In the genomic region with DNA sequence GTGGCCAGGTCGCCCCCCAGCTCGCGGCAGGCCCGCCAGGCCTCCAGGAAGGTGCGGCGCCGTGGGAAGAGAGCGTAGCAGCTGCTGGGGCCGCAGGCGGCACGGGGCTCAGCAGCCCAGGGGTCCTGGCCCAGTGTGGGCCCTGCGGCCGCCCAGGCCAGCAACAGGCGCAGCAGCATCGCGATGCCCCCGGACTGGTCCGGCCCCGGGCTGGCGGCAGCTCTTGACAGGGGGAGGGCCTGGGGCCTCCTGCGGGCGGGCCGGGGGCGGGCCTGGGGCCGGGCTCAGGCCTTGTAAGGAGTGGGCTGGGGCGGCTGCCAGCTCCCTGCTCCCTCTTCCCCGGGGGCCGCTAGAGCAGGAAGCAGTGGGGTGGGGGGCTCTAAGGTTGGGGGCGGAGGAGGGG, we compare ENCODE assay signal across 9 cellular contexts. TPM values are rescaled to one million over a fixed set of nuclear protein-coding genes. Genes with fewer than 3 reads are reported as not detected.
A peak's percentile ranks its signal among the peaks of the same experiment; 100 is the strongest.
DNase-seq lines count a peak whose midpoint lies in the region; ATAC-seq and TF ChIP-seq lines count a peak whose summit lies in the region.
"Had no signal": no experiment of that assay in that cellular context is flagged by ENCODE, and none has a peak within 500 bp of the region (broad histone marks: within the 10 kb centered on the region; RNA-seq: fewer than 3 reads in every experiment).

Gene CD248, minus strand, starts transcription at position 196 of the 403 bp plus-strand sequence. Its CDS starts 17 bp downstream, at position 179.

- peak within 1 kb of the TSS; percentile 21 to 100; a peak in 3 of 4 replicates for H3K27ac ChIP-seq in SK-N-SH (ENCODE audit: low read depth in 2 of 2, low read length in 1 of 2)
- H3K27ac ChIP-seq in brain microvascular endothelial cell = peak within 1 kb of the TSS; percentile 88
- peak within 1 kb of the TSS; percentile 5 to 73 for H3K27ac ChIP-seq in liver (ENCODE audit: low read depth in 1 of 2, low read length in 2 of 2)
- H3K27ac ChIP-seq in thymus (ENCODE audit: low read depth) = peak within 1 kb of the TSS; percentile 100

- H3K4me3 ChIP-seq in SK-N-SH (ENCODE audit: low read depth in 2 of 2, low read length in 1 of 2) (no peak within 1 kb of the TSS), brain microvascular endothelial cell (ENCODE audit: low read depth, low read length) (peak within 1 kb of the TSS; percentile 54), liver (ENCODE audit: low read depth in 1 of 3, low read length in 3 of 3) (no peak within 1 kb of the TSS), thymus (ENCODE audit: low read length) (peak within 1 kb of the TSS; percentile 43)

- H3K9me2 ChIP-seq in SK-N-SH = no peaks in the 10 kb centered on the region

- ATAC-seq in SK-N-SH treated with all-trans-retinoic acid at 6 μM for 48 hours (no peak), HG03280 (IDR thresholded peaks at IDR 0.05; ENCODE audit: unreplicated experiment) (no peak)

- CTCF ChIA-PET in SK-N-SH (lab: Yijun Ruan, JAX) = interaction anchor here (0.7 to 12.4 kb wide), 6 partner anchors 10 to 73 kb away, joined by 3 to 280 read pairs (median 3); partner anchors contain the start of gene RIN1

- POLR2A ChIA-PET in SK-N-SH (lab: Yijun Ruan, JAX) = interaction anchor here (0.6 to 2.4 kb wide), 4 partner anchors 10 to 104 kb away, joined by 3 to 10 read pairs (median 6); partner anchors contain the start of gene YIF1A

- no peak for TF ChIP-seq EP300 in SK-N-SH (IDR thresholded peaks at IDR 0.05; ENCODE audit: borderline replicate concordance in 1 of 2, low read depth in 1 of 2, low read length in 1 of 2)

- H2AFZ ChIP-seq in SK-N-SH (ENCODE audit: low read depth) = no peak within 1 kb of the TSS

- H3K4me2 ChIP-seq in SK-N-SH = peak within 1 kb of the TSS; percentile 20; the same call in 1 of the 2 replicates

- TF ChIP-seq RAD21 in SK-N-SH (IDR thresholded peaks at IDR 0.05; ENCODE audit: low read length) (no peak), liver (IDR thresholded peaks at IDR 0.05) (no peak)

- TF ChIP-seq CTCF in SK-N-SH (IDR thresholded peaks at IDR 0.05) (no peak), brain microvascular endothelial cell (IDR thresholded peaks at IDR 0.05; ENCODE audit: low read depth, low read length, missing control alignments) (no peak), liver (IDR thresholded peaks at IDR 0.05; ENCODE audit: low read depth, low read length, missing input control) (no peak)

- WGBS in SK-N-SH (ENCODE audit: low lambda C conversion rate) = 25% methylated on average over 12 of the region's 29 CpGs
- 61% methylated on average over 29 of the region's 29 CpGs for WGBS in liver
- 31% methylated on average over 29 of the region's 29 CpGs for WGBS in thymus

- H3K27me3 ChIP-seq in SK-N-SH (ENCODE audit: insufficient read depth) (no peaks in the 10 kb centered on the region), brain microvascular endothelial cell (replicated peaks) (no peaks in the 10 kb centered on the region), liver (ENCODE audit: control insufficient read depth in 4 of 4, insufficient read depth in 4 of 4, low read length in 3 of 4) (no peaks in the 10 kb centered on the region), thymus (ENCODE audit: control insufficient read depth, insufficient read depth) (no peaks in the 10 kb centered on the region)

- DNase-seq in SK-N-SH (peak; percentile 83), brain microvascular endothelial cell (peak; percentile 47), NCI-H1092 treated with DMSO at 0.1 percent for 48 hours (lab: John Stamatoyannopoulos, UW) (no peak), germinal center (ENCODE audit: low spot score) (no peak)

- in situ Hi-C loops in brain microvascular endothelial cell (cut with HindIII; ENCODE audit: low pct_ligation_motif_present, low sequenced_read_pairs) = no loop called here

- H3K9ac ChIP-seq in SK-N-SH (no peak within 1 kb of the TSS), liver (ENCODE audit: low read depth in 1 of 2, low read length in 2 of 2) (no peak within 1 kb of the TSS)

- peaks cover 32 to 60% of the 10 kb centered on the region in 2 experiments for H3K4me1 ChIP-seq in SK-N-SH (ENCODE audit: control insufficient read depth in 1 of 2, insufficient read depth in 2 of 2, low read depth in 1 of 2, low read length in 1 of 2)
- H3K4me1 ChIP-seq in liver (ENCODE audit: control insufficient read depth in 4 of 4, insufficient read depth in 4 of 4, low read length in 3 of 4) = peaks cover 7 to 21% (median 13%) of the 10 kb centered on the region in 4 donors
- peaks cover 44% of the 10 kb centered on the region for H3K4me1 ChIP-seq in thymus (ENCODE audit: control insufficient read depth, insufficient read depth, low read length)

- H3K36me3 ChIP-seq in SK-N-SH (replicated peaks in 1 of 2; ENCODE audit: control insufficient read depth in 1 of 2, insufficient read depth in 2 of 2, low read length in 1 of 2) (no peaks in the 10 kb centered on the region), brain microvascular endothelial cell (replicated peaks) (no peaks in the 10 kb centered on the region), liver (ENCODE audit: control insufficient read depth in 4 of 4, insufficient read depth in 3 of 4, low read depth in 1 of 4, low read length in 3 of 4) (no peaks in the 10 kb centered on the region), thymus (ENCODE audit: control insufficient read depth, insufficient read depth) (no peaks in the 10 kb centered on the region)

- peaks cover 6% of the 10 kb centered on the region for H3F3A ChIP-seq in SK-N-SH (replicated peaks; ENCODE audit: insufficient read depth)

- H3K79me2 ChIP-seq in SK-N-SH (ENCODE audit: insufficient read depth) = no peaks in the 10 kb centered on the region

- no peaks in the 10 kb centered on the region for H3K9me3 ChIP-seq in SK-N-SH
- no peaks in the 10 kb centered on the region for H3K9me3 ChIP-seq in liver (ENCODE audit: control insufficient read depth in 4 of 4, low read length in 3 of 4)
- H3K9me3 ChIP-seq in thymus (ENCODE audit: control insufficient read depth) = no peaks in the 10 kb centered on the region

- no peaks in the 10 kb centered on the region for H4K20me1 ChIP-seq in SK-N-SH (ENCODE audit: insufficient read depth)

TF ChIP-seq in SK-N-SH, 30 proteins besides CTCF, POLR2A, EP300 and RAD21:
- TF ChIP-seq FOXJ3 (CRISPR knock-in tag; IDR thresholded peaks at IDR 0.05) = no peak
- peak; percentile 58 for TF ChIP-seq CHD2 (IDR thresholded peaks at IDR 0.05; ENCODE audit: low read length, partially characterized antibody)

TF ChIP-seq in SK-N-SH treated with all-trans-retinoic acid at 6 μM for 48 hours, 23 proteins besides CTCF, POLR2A, EP300 and RAD21 (continues in another document):
- TF ChIP-seq ISL1 (CRISPR knock-in tag; IDR thresholded peaks at IDR 0.05) (no peak), SNAI2 (CRISPR knock-in tag; IDR thresholded peaks at IDR 0.05) (no peak), CREB5 (CRISPR knock-in tag; IDR thresholded peaks at IDR 0.05; ENCODE audit: low read depth) (no peak)
- TF ChIP-seq, protein P1, sequence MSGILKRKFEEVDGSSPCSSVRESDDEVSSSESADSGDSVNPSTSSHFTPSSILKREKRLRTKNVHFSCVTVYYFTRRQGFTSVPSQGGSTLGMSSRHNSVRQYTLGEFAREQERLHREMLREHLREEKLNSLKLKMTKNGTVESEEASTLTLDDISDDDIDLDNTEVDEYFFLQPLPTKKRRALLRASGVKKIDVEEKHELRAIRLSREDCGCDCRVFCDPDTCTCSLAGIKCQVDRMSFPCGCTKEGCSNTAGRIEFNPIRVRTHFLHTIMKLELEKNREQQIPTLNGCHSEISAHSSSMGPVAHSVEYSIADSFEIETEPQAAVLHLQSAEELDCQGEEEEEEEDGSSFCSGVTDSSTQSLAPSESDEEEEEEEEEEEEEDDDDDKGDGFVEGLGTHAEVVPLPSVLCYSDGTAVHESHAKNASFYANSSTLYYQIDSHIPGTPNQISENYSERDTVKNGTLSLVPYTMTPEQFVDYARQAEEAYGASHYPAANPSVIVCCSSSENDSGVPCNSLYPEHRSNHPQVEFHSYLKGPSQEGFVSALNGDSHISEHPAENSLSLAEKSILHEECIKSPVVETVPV (CRISPR knock-in tag; IDR thresholded peaks at IDR 0.05) = no peak

TF ChIP-seq in liver, 16 proteins besides CTCF, POLR2A, EP300 and RAD21:
- TF ChIP-seq TAF1 (conservative IDR thresholded peaks at IDR 0.05) (no peak), GABPA (IDR thresholded peaks at IDR 0.05 in 1 of 2, conservative IDR thresholded peaks at IDR 0.05 in 1 of 2) (no peak)

RNA-seq across cellular contexts. Expression of gene CD248, which starts in this region (rescaled TPM):
- 2.6 and 7.7 TPM in 2 replicates for polyA plus RNA-seq in SK-N-SH (2012; rRNA removed)
- 2.9 and 3.8 TPM in 2 replicates for polyA plus RNA-seq in SK-N-SH (2012; cell fraction: cytosol; rRNA removed)
- 3.0 and 4.6 TPM in 2 replicates for polyA plus RNA-seq in SK-N-SH (2012; cell fraction: nucleus; rRNA removed)
- 1 to 10 TPM; 1.0 to 3.0 TPM for total RNA-seq in liver
- polyA plus RNA-seq in liver = 1 to 10 TPM in 1 of 2 donors, under 1 TPM in 1; 0.64 to 1.5 TPM
- polyA plus RNA-seq in thymus = 7.7 TPM
- total RNA-seq: NCI-H460 had no signal

Comparison
In these comparisons a context has a peak if more than half of its experiments do, and no peak if none do; other contexts are left out.
1. DNase-seq: peak in SK-N-SH (single experiment) and brain microvascular endothelial cell (single experiment); none in NCI-H1092 treated with DMSO at 0.1 percent for 48 hours (single experiment) and germinal center (single experiment).
2. H3K27ac ChIP-seq: peak in every context shown above with its lines; median percentile 100 in thymus; 88 in brain microvascular endothelial cell; 60 in SK-N-SH; 39 in liver.
3. H3K4me3 ChIP-seq: peak in brain microvascular endothelial cell (single experiment) and thymus (single experiment); none in SK-N-SH (0 of 2) and liver (0 of 3).